10 cellular contexts compared by ENCODE assay signal in the genomic region with DNA sequence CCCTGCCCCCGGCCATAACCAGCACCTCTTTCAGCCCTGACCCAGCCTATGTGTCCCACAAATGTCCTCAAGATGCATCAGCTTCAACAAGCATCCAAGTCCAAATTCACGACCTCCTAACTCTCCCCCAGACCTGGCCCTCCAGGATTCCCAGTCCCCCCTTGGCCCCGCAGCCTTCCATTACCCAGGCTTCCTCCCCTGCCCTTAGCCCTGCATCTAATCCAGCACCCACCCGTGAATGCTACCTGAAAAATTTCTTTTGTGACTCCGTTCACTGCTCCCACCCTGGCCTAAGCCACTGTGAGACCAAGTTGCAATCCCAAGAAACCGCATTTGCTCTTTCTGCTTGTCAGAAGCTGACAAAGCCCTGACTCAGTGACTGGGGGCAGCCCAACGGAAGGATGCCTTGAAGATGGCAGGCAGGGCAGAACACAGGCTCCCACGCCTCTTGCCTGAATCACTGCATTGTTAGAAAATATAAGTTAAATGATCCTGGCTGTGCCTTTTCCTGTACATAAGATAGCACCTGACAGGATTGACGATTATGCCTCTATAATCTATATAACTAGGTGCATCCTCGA. TPM values are rescaled to one million over a fixed set of nuclear protein-coding genes. Genes with fewer than 3 reads are reported as not detected.
DNase-seq lines count a peak whose midpoint lies in the region; ATAC-seq and TF ChIP-seq lines count a peak whose summit lies in the region.
"Had no signal": no experiment of that assay in that cellular context is flagged by ENCODE, and none has a peak within 500 bp of the region (broad histone marks: within the 10 kb centered on the region; RNA-seq: fewer than 3 reads in every experiment).

No MANE protein-coding gene starts in this region.

- peaks cover 26% of the 10 kb centered on the region for H3K27me3 Mint-ChIP-seq in activated T-helper 2 cell treated with anti-CD3 and anti-CD28 coated beads, Interferon-gamma antibody, Interleukin-2, Interleukin-4, amounts not matched to agents 10 μg/mL and 5 μg/mL and 100 μg/mL, durations not matched to agents 14 hours and 24 hours and 36 hours (ENCODE audit: low read depth)

- BruUV-seq in mammary epithelial cell (replicated peaks; lab: Mats Ljungman, UMichigan): no TSS peak

- intact Hi-C loops in mammary epithelial cell (cut with micrococcal nuclease) (loop anchor here (5.0 kb wide), 2 partner anchors 54 to 66 kb away; no protein-coding TSS in a partner anchor), upper lobe of right lung (cut with DNase I) (no loop called here)
- intact Hi-C loops in activated T-helper 2 cell treated with anti-CD3 and anti-CD28 coated beads, Interferon-gamma antibody, Interleukin-2, Interleukin-4, amounts not matched to agents 10 μg/mL and 5 μg/mL and 100 μg/mL, durations not matched to agents 14 hours and 24 hours and 36 hours (cut with micrococcal nuclease): no loop called here

- no peaks in the 10 kb centered on the region for H3K36me3 ChIP-seq in mammary epithelial cell (ENCODE audit: insufficient read depth, low read length)
- H3K36me3 ChIP-seq in effector memory CD4-positive, alpha-beta T cell (ENCODE audit: control insufficient read depth, insufficient read depth, low read length): peaks cover 8% of the 10 kb centered on the region
- peaks cover 8% of the 10 kb centered on the region for H3K36me3 ChIP-seq in upper lobe of right lung

- peak overlapping the region; percentile 8 for H2AFZ ChIP-seq in mammary epithelial cell (ENCODE audit: low read depth, low read length)

- in situ Hi-C loops in mammary epithelial cell (cut with MboI; ENCODE audit: low sequenced_read_pairs in 2 of 2): no loop called here

- H3K27ac Mint-ChIP-seq in activated T-helper 2 cell treated with anti-CD3 and anti-CD28 coated beads, Interferon-gamma antibody, Interleukin-2, Interleukin-4, amounts not matched to agents 10 μg/mL and 5 μg/mL and 100 μg/mL, durations not matched to agents 14 hours and 24 hours and 36 hours: no peak overlapping the region

- ATAC-seq in HG03097 (IDR thresholded peaks at IDR 0.05; ENCODE audit: low FRiP score, unreplicated experiment): no peak
- ATAC-seq in upper lobe of right lung: no peak

- H3K9me3 ChIP-seq in mammary epithelial cell (replicated peaks; ENCODE audit: insufficient read depth, low read length): no peaks in the 10 kb centered on the region
- H3K9me3 ChIP-seq in effector memory CD4-positive, alpha-beta T cell (ENCODE audit: control insufficient read depth, low read length): no peaks in the 10 kb centered on the region
- H3K9me3 ChIP-seq in upper lobe of right lung: no peaks in the 10 kb centered on the region

- H3K27ac ChIP-seq in mammary epithelial cell (ENCODE audit: insufficient read depth, low read depth, low read length): peak overlapping the region; percentile 61
- H3K27ac ChIP-seq in effector memory CD4-positive, alpha-beta T cell (ENCODE audit: insufficient read depth, low read length, poor library complexity, severe bottlenecking): no peak overlapping the region
- H3K27ac ChIP-seq in upper lobe of right lung: no peak overlapping the region

- H3K79me2 ChIP-seq in mammary epithelial cell (ENCODE audit: insufficient read depth, low read length): no peaks in the 10 kb centered on the region

- dilution Hi-C loops in mammary epithelial cell (cut with HindIII; ENCODE audit: low sequenced_read_pairs): no loop called here

- no peaks in the 10 kb centered on the region for H4K20me1 ChIP-seq in mammary epithelial cell (ENCODE audit: insufficient read depth, low read length)

- peaks cover 3% of the 10 kb centered on the region for H3K36me3 Mint-ChIP-seq in activated T-helper 2 cell treated with anti-CD3 and anti-CD28 coated beads, Interferon-gamma antibody, Interleukin-2, Interleukin-4, amounts not matched to agents 10 μg/mL and 5 μg/mL and 100 μg/mL, durations not matched to agents 14 hours and 24 hours and 36 hours (ENCODE audit: low read depth)

- CTCF ChIA-PET in mammary epithelial cell (lab: Charles Lee; ENCODE audit: low non-redundant PET): interaction anchor here (0.6 kb wide), 1 partner anchor 31 kb away, joined by 3 read pairs; no protein-coding TSS in a partner anchor

- no peak for TF ChIP-seq CTCF in AG09319 (IDR thresholded peaks at IDR 0.05; ENCODE audit: low read depth, low read length)
- no peak for TF ChIP-seq CTCF in mammary epithelial cell (conservative IDR thresholded peaks at IDR 0.05 in 1 of 2, IDR thresholded peaks at IDR 0.05 in 1 of 2; ENCODE audit: extremely low read depth in 1 of 2, insufficient read depth in 1 of 2, low read depth in 1 of 2, low read length in 2 of 2)
- TF ChIP-seq CTCF in upper lobe of right lung (IDR thresholded peaks at IDR 0.05): no peak

- H3K27me3 ChIP-seq in mammary epithelial cell (ENCODE audit: insufficient read depth, low read length): no peaks in the 10 kb centered on the region
- H3K27me3 ChIP-seq in effector memory CD4-positive, alpha-beta T cell (replicated peaks; ENCODE audit: control insufficient read depth, insufficient read depth, low read length, poor library complexity, severe bottlenecking): peaks cover 3% of the 10 kb centered on the region
- no peaks in the 10 kb centered on the region for H3K27me3 ChIP-seq in upper lobe of right lung

- H3K4me1 ChIP-seq in mammary epithelial cell (ENCODE audit: insufficient read depth, low read length) (peaks cover 49% of the 10 kb centered on the region), upper lobe of right lung (no peaks in the 10 kb centered on the region)
- H3K4me1 ChIP-seq in effector memory CD4-positive, alpha-beta T cell (ENCODE audit: control insufficient read depth, insufficient read depth, low read length, poor library complexity, severe bottlenecking): peaks cover 4% of the 10 kb centered on the region

- no peaks in the 10 kb centered on the region for H3K9me3 Mint-ChIP-seq in activated T-helper 2 cell treated with anti-CD3 and anti-CD28 coated beads, Interferon-gamma antibody, Interleukin-2, Interleukin-4, amounts not matched to agents 10 μg/mL and 5 μg/mL and 100 μg/mL, durations not matched to agents 14 hours and 24 hours and 36 hours

- DNase-seq in AG09319 (ENCODE audit: extremely low read depth, low read depth): peak; percentile 36
- DNase-seq in HPDE6-E6E7 (ENCODE audit: extremely low spot score): peak; percentile 72
- peak; percentile 93 for DNase-seq in mammary epithelial cell
- peak; percentile 47 for DNase-seq in myocyte (ENCODE audit: low read depth)
- DNase-seq in effector memory CD4-positive, alpha-beta T cell: no peak
- no peak for DNase-seq in activated T-helper 2 cell treated with anti-CD3 and anti-CD28 coated beads, Interferon-gamma antibody, Interleukin-2, Interleukin-4, amounts not matched to agents 10 μg/mL and 5 μg/mL and 100 μg/mL, durations not matched to agents 14 hours and 24 hours and 36 hours (ENCODE audit: low spot score)
- no peak for DNase-seq in upper lobe of right lung
- DNase-seq: NCI-H526 treated with DMSO at 0.1 percent for 48 hours had no signal

- H3K4me3 ChIP-seq in mammary epithelial cell (replicated peaks in 1 of 3; ENCODE audit: insufficient read depth in 1 of 3, low read depth in 2 of 3, low read length in 3 of 3) (no peak overlapping the region), upper lobe of right lung (no peak overlapping the region)
- no peak overlapping the region for H3K4me3 ChIP-seq in effector memory CD4-positive, alpha-beta T cell (ENCODE audit: insufficient read depth, low read depth, low read length, poor library complexity, severe bottlenecking)

- H3K4me3 Mint-ChIP-seq in activated T-helper 2 cell treated with anti-CD3 and anti-CD28 coated beads, Interferon-gamma antibody, Interleukin-2, Interleukin-4, amounts not matched to agents 10 μg/mL and 5 μg/mL and 100 μg/mL, durations not matched to agents 14 hours and 24 hours and 36 hours (ENCODE audit: low read depth): no peak overlapping the region

- H3K4me1 Mint-ChIP-seq in activated T-helper 2 cell treated with anti-CD3 and anti-CD28 coated beads, Interferon-gamma antibody, Interleukin-2, Interleukin-4, amounts not matched to agents 10 μg/mL and 5 μg/mL and 100 μg/mL, durations not matched to agents 14 hours and 24 hours and 36 hours (ENCODE audit: low read depth): no peaks in the 10 kb centered on the region

- peak overlapping the region; percentile 3 for H3K9ac ChIP-seq in mammary epithelial cell (ENCODE audit: insufficient read depth, low read length)

- 12% methylated on average over 10 of the region's 10 CpGs for WGBS in mammary epithelial cell (ENCODE audit: low coverage, missing lambda C conversion rate)

- peak overlapping the region; percentile 52 for H3K4me2 ChIP-seq in mammary epithelial cell (ENCODE audit: insufficient read depth, low read depth, low read length)

RNA-seq across cellular contexts. Expression of a gene that starts 0.9 kb away (rescaled TPM):
- total RNA-seq in mammary epithelial cell (10 to 100 TPM in 1 of 2 donors, 1 to 10 TPM in 1; 4.4 to 12.8 TPM), myocyte (1.3 and 1.7 TPM in 2 replicates), upper lobe of right lung (14.8 TPM)
- polyA plus RNA-seq in mammary epithelial cell: 3.6 TPM
- polyA minus RNA-seq in mammary epithelial cell: not detected
- 25.7 TPM for polyA plus RNA-seq in myocyte (2012)
- 0.32 TPM in 1 of 2 replicates, not detected in the other for total RNA-seq in activated T-helper 2 cell treated with anti-CD3 and anti-CD28 coated beads, Interferon-gamma antibody, Interleukin-2, Interleukin-4, amounts not matched to agents 10 μg/mL and 5 μg/mL and 100 μg/mL, durations not matched to agents 14 hours and 24 hours and 36 hours
- total RNA-seq: activated CD8-positive, alpha-beta memory T cell treated with anti-CD3 and anti-CD28 coated beads for 36 hours had no signal

RNA-seq across cellular contexts. Expression of a gene that starts 30.4 kb away (rescaled TPM):
- total RNA-seq in mammary epithelial cell: 100 to 1,000 TPM in 1 of 2 donors, 10 to 100 TPM in 1; 97.1 to 180 TPM
- 80.2 TPM for polyA plus RNA-seq in mammary epithelial cell
- 162 TPM for polyA minus RNA-seq in mammary epithelial cell
- total RNA-seq in myocyte: 25.7 and 28.6 TPM in 2 replicates
- 109 TPM for polyA plus RNA-seq in myocyte (2012)
- total RNA-seq in activated T-helper 2 cell treated with anti-CD3 and anti-CD28 coated beads, Interferon-gamma antibody, Interleukin-2, Interleukin-4, amounts not matched to agents 10 μg/mL and 5 μg/mL and 100 μg/mL, durations not matched to agents 14 hours and 24 hours and 36 hours: 47.6 and 50.2 TPM in 2 replicates
- 42.1 TPM for total RNA-seq in upper lobe of right lung

RNA-seq across cellular contexts. Expression of a gene that starts 59.6 kb away (rescaled TPM):
- total RNA-seq in mammary epithelial cell (10 to 100 TPM in 1 of 2 donors, 1 to 10 TPM in 1; 7.2 to 16.4 TPM), myocyte (10.6 and 11.8 TPM in 2 replicates), upper lobe of right lung (20.9 TPM)
- polyA plus RNA-seq in mammary epithelial cell: 4.6 TPM
- 0.83 TPM for polyA minus RNA-seq in mammary epithelial cell
- polyA plus RNA-seq in myocyte (2012): 13.3 TPM
- total RNA-seq in activated T-helper 2 cell treated with anti-CD3 and anti-CD28 coated beads, Interferon-gamma antibody, Interleukin-2, Interleukin-4, amounts not matched to agents 10 μg/mL and 5 μg/mL and 100 μg/mL, durations not matched to agents 14 hours and 24 hours and 36 hours: 25.7 and 28.6 TPM in 2 replicates

Comparison
In these comparisons a context has a peak if more than half of its experiments do, and no peak if none do; other contexts are left out.
1. DNase-seq: peak in AG09319 (single experiment), HPDE6-E6E7 (single experiment), mammary epithelial cell (single experiment) and myocyte (single experiment); none in effector memory CD4-positive, alpha-beta T cell (0 of 3), activated T-helper 2 cell treated with anti-CD3 and anti-CD28 coated beads, Interferon-gamma antibody, Interleukin-2, Interleukin-4, amounts not matched to agents 10 μg/mL and 5 μg/mL and 100 μg/mL, durations not matched to agents 14 hours and 24 hours and 36 hours (single experiment) and upper lobe of right lung (single experiment).